11 cellular contexts compared by ENCODE assay signal in the genomic region with DNA sequence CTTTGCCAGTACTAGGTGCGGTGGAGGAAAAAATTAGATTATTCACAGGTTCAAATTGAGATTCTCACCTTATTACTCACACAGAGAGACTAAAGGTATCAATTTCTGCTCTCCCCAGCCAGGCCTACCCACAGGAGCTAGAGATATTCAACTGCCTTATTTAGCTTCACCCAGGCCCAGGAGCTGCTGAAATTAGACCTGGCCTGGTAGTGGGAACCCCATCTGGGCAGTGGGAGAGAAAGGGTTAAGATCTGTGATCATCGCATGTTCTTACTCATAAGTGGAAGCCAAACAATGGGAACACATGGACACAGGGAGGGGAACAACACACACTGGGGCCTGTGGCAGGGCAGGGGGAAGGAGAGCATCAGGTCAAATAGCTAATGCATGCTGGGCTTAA. TPM values are rescaled to one million over a fixed set of nuclear protein-coding genes. Genes with fewer than 3 reads are reported as not detected.
A peak's percentile ranks its signal among the peaks of the same experiment; 100 is the strongest.
DNase-seq lines count a peak whose midpoint lies in the region; ATAC-seq and TF ChIP-seq lines count a peak whose summit lies in the region.
"Had no signal": no experiment of that assay in that cellular context is flagged by ENCODE, and none has a peak within 500 bp of the region (broad histone marks: within the 10 kb centered on the region; RNA-seq: fewer than 3 reads in every experiment).

No MANE protein-coding gene starts in this region.

- no peak for ATAC-seq in CD4-positive, alpha-beta T cell (ENCODE audit: poor library complexity)
- no peak for ATAC-seq in left lung

- H3K27ac ChIP-seq in CD4-positive, alpha-beta T cell (ENCODE audit: low read depth, low read length): no peak overlapping the region
- H3K27ac ChIP-seq in ascending aorta (peak overlapping the region; percentile 98 to 99), left lung (peak overlapping the region; percentile 47 to 85)

- H3K27me3 ChIP-seq in CD4-positive, alpha-beta T cell (ENCODE audit: control insufficient read depth, insufficient read depth, low read length): no peaks in the 10 kb centered on the region
- H3K27me3 ChIP-seq in ascending aorta (no peaks in the 10 kb centered on the region), left lung (no peaks in the 10 kb centered on the region)

- peak overlapping the region; percentile 21 for H3K27ac Mint-ChIP-seq in CD4-positive, alpha-beta T cell

- H3K36me3 ChIP-seq in ascending aorta: no peaks in the 10 kb centered on the region
- no peaks in the 10 kb centered on the region for H3K36me3 ChIP-seq in left lung

- peaks cover 67% of the 10 kb centered on the region for H3K4me1 Mint-ChIP-seq in CD4-positive, alpha-beta T cell (ENCODE audit: low read depth)

- DNase-seq in CD4-positive, alpha-beta T cell: no peak
- DNase-seq in HCEC 1CT (peak; percentile 64), ascending aorta (ENCODE audit: low spot score in 2 of 2) (peak in 1 of 2 donors; percentile 19), left lung (no peak), anterior cingulate cortex (lab: John Stamatoyannopoulos, UW) (no peak), GM10248 (ENCODE audit: extremely low spot score) (no peak), NCI-H82 (lab: John Stamatoyannopoulos, UW) (no peak)
- DNase-seq: activated gamma-delta T cell treated with Interleukin-2 at 50 U/mL for 16 hours, DMS79, NCI-H1694, nucleus accumbens had no signal

- CTCF ChIA-PET in CD4-positive, alpha-beta T cell (lab: Charles Lee): no interaction called here
- CTCF ChIA-PET in GM10248 (lab: Yijun Ruan, JAX): interaction anchor here (1.3 kb wide), 1 partner anchor 9 kb away, joined by 3 read pairs; no protein-coding TSS in a partner anchor

- intact Hi-C loops in CD4-positive, alpha-beta T cell (cut with DNase I, micrococcal nuclease): no loop called here
- intact Hi-C loops in ascending aorta (cut with DNase I) (no loop called here), left lung (cut with DNase I) (no loop called here)

- H3K27me3 Mint-ChIP-seq in CD4-positive, alpha-beta T cell: no peaks in the 10 kb centered on the region

- POLR2A ChIA-PET in CD4-positive, alpha-beta T cell (lab: Charles Lee): interaction anchor here (0.9 to 1.9 kb wide), 2 partner anchors 22 to 135 kb away, joined by 3 to 6 read pairs; no protein-coding TSS in a partner anchor
- POLR2A ChIA-PET in GM10248 (lab: Yijun Ruan, JAX): no interaction called here

- H3K4me3 Mint-ChIP-seq in CD4-positive, alpha-beta T cell: peak overlapping the region; percentile 18

- no peak for TF ChIP-seq CTCF in CD4-positive, alpha-beta T cell (IDR thresholded peaks at IDR 0.05)
- TF ChIP-seq CTCF in ascending aorta (IDR thresholded peaks at IDR 0.05) (no peak), left lung (IDR thresholded peaks at IDR 0.05) (no peak), GM10248 (IDR thresholded peaks at IDR 0.05; ENCODE audit: control extremely low read depth, extremely low read depth, low read depth, missing control alignments) (no peak)

- H3K36me3 Mint-ChIP-seq in CD4-positive, alpha-beta T cell (ENCODE audit: low read depth): no peaks in the 10 kb centered on the region

- H3K4me1 ChIP-seq in ascending aorta (peaks cover 24 to 61% of the 10 kb centered on the region in 2 donors), left lung (peaks cover 35 to 76% of the 10 kb centered on the region in 2 donors)

- H3K4me3 ChIP-seq in ascending aorta (no peak overlapping the region), left lung (no peak overlapping the region)

- no peaks in the 10 kb centered on the region for H3K9me3 Mint-ChIP-seq in CD4-positive, alpha-beta T cell

- H3K9me3 ChIP-seq in CD4-positive, alpha-beta T cell (ENCODE audit: control insufficient read depth, low read length): no peaks in the 10 kb centered on the region
- no peaks in the 10 kb centered on the region for H3K9me3 ChIP-seq in ascending aorta
- H3K9me3 ChIP-seq in left lung: no peaks in the 10 kb centered on the region

RNA-seq across cellular contexts. Expression of a gene that starts 20.9 kb away (rescaled TPM):
- 10 to 100 TPM; 12.8 to 14.1 TPM for total RNA-seq in CD4-positive, alpha-beta T cell
- total RNA-seq in ascending aorta (237 TPM), left lung (100 to 1,000 TPM; 242 to 293 TPM)

Comparison
In these comparisons a context has a peak if more than half of its experiments do, and no peak if none do; other contexts are left out.
1. RNA of a gene that starts 20.9 kb away (total RNA-seq): 242 to 293 TPM in left lung and 237 TPM in ascending aorta (single experiment); 12.8 to 14.1 TPM in CD4-positive, alpha-beta T cell; every median in the first group is over 10 times any median in the second.